Comparison of ENCODE assay signal across 16 cellular contexts in the genomic region with DNA sequence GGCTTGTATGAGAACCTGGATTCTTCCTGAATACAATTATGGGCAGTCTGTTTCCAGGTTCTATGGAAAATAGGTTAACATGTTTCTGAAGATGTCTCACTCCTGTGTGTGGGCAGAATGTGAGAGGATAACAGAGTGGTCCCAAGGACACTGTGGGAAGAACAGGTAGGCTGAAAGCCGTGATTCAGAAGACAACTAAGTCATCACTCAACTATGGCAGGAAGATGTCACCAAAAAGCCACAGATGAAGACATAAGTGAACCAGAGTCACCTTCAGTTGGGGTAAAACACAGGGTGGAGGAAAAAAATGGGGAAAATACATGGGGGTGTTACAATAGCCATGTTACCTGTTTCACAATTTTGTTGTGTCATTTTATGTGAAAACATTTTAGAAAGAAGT.
A peak's percentile ranks its signal among the peaks of the same experiment; 100 is the strongest.
DNase-seq lines count a peak whose midpoint lies in the region; ATAC-seq and TF ChIP-seq lines count a peak whose summit lies in the region.
"Had no signal": no experiment of that assay in that cellular context is flagged by ENCODE, and none has a peak within 500 bp of the region (broad histone marks: within the 10 kb centered on the region; RNA-seq: fewer than 3 reads in every experiment).

No MANE protein-coding gene starts in this region.

- intact Hi-C loops in activated CD8-positive, alpha-beta T cell treated with anti-CD3 and anti-CD28 coated beads for 36 hours (cut with micrococcal nuclease), result no loop called here
- intact Hi-C loops in naive thymus-derived CD4-positive, alpha-beta T cell (cut with micrococcal nuclease), result no loop called here
- intact Hi-C loops in adrenal gland (cut with DNase I), result no loop called here

- no peaks in the 10 kb centered on the region for H3K9me3 ChIP-seq in naive thymus-derived CD4-positive, alpha-beta T cell (ENCODE audit: control insufficient read depth in 2 of 3, low read length in 3 of 3)
- H3K9me3 ChIP-seq in adrenal gland (replicated peaks in 1 of 3), result no peaks in the 10 kb centered on the region
- H3K9me3 ChIP-seq: SJSA1 had no signal

- H3K4me1 Mint-ChIP-seq in activated CD8-positive, alpha-beta T cell treated with anti-CD3 and anti-CD28 coated beads for 36 hours (ENCODE audit: low read depth), result peaks cover 20% of the 10 kb centered on the region
- H3K4me1 Mint-ChIP-seq in activated CD8-positive, alpha-beta T cell treated with anti-CD3 and anti-CD28 coated beads, Interleukin-2, amount 10 ng/mL, durations not matched to agents 7 days and 5 days (ENCODE audit: low read depth), result peaks cover 10% of the 10 kb centered on the region
- peaks cover 0 to 16% (median 0%) of the 10 kb centered on the region in 7 donors for H3K4me1 Mint-ChIP-seq in naive thymus-derived CD4-positive, alpha-beta T cell

- TF ChIP-seq CTCF in activated CD8-positive, alpha-beta T cell treated with anti-CD3 and anti-CD28 coated beads for 36 hours (IDR thresholded peaks at IDR 0.05), result no peak
- no peak for TF ChIP-seq CTCF in adrenal gland (IDR thresholded peaks at IDR 0.05)

- H3K27me3 ChIP-seq in naive thymus-derived CD4-positive, alpha-beta T cell (ENCODE audit: control insufficient read depth in 2 of 2, insufficient read depth in 2 of 2, low read length in 2 of 2), result no peaks in the 10 kb centered on the region
- H3K27me3 ChIP-seq in adrenal gland, result no peaks in the 10 kb centered on the region
- H3K27me3 ChIP-seq: SJSA1 had no signal

- H3K36me3 ChIP-seq in naive thymus-derived CD4-positive, alpha-beta T cell (ENCODE audit: control insufficient read depth in 2 of 3, insufficient read depth in 3 of 3, low read length in 3 of 3), result no peaks in the 10 kb centered on the region
- H3K36me3 ChIP-seq in adrenal gland (replicated peaks in 1 of 2), result no peaks in the 10 kb centered on the region
- H3K36me3 ChIP-seq: SJSA1 had no signal

- H3K4me1 ChIP-seq in naive thymus-derived CD4-positive, alpha-beta T cell (ENCODE audit: control insufficient read depth in 2 of 2, insufficient read depth in 2 of 2, low read length in 2 of 2), result no peaks in the 10 kb centered on the region
- peaks cover 0 to 4% of the 10 kb centered on the region in 2 donors for H3K4me1 ChIP-seq in adrenal gland (replicated peaks in 1 of 2)
- H3K4me1 ChIP-seq: SJSA1 had no signal

- peak overlapping the region; percentile 65 for H3K27ac Mint-ChIP-seq in activated CD8-positive, alpha-beta T cell treated with anti-CD3 and anti-CD28 coated beads for 36 hours
- no peak overlapping the region for H3K27ac Mint-ChIP-seq in activated CD8-positive, alpha-beta T cell treated with anti-CD3 and anti-CD28 coated beads, Interleukin-2, amount 10 ng/mL, durations not matched to agents 7 days and 5 days
- H3K27ac Mint-ChIP-seq in naive thymus-derived CD4-positive, alpha-beta T cell, result peak overlapping the region in 1 of 9 donors; percentile 16

- H3K27me3 Mint-ChIP-seq in activated CD8-positive, alpha-beta T cell treated with anti-CD3 and anti-CD28 coated beads for 36 hours, result no peaks in the 10 kb centered on the region
- no peaks in the 10 kb centered on the region for H3K27me3 Mint-ChIP-seq in activated CD8-positive, alpha-beta T cell treated with anti-CD3 and anti-CD28 coated beads, Interleukin-2, amount 10 ng/mL, durations not matched to agents 7 days and 5 days (ENCODE audit: low read depth)
- H3K27me3 Mint-ChIP-seq in naive thymus-derived CD4-positive, alpha-beta T cell, result no peaks in the 10 kb centered on the region
- H3K27me3 Mint-ChIP-seq: CD4-positive, CD25-positive, alpha-beta regulatory T cell; central memory CD8-positive, alpha-beta T cell had no signal

- 67 to 90% (median 84%) methylated on average over 1 of the region's 1 CpG for WGBS in adrenal gland, 4 donors

- POLR2A ChIA-PET in activated CD8-positive, alpha-beta T cell treated with anti-CD3 and anti-CD28 coated beads for 36 hours (lab: Charles Lee), result no interaction called here
- POLR2A ChIA-PET in activated CD8-positive, alpha-beta T cell treated with anti-CD3 and anti-CD28 coated beads, Interleukin-2, amount 10 ng/mL, durations not matched to agents 7 days and 5 days (lab: Charles Lee), result no interaction called here
- POLR2A ChIA-PET in naive thymus-derived CD4-positive, alpha-beta T cell (lab: Charles Lee), result no interaction called here

- CTCF ChIA-PET in activated CD8-positive, alpha-beta T cell treated with anti-CD3 and anti-CD28 coated beads for 36 hours (lab: Charles Lee), result interaction anchor here (1.0 kb wide), 1 partner anchor 46 kb away, joined by 3 read pairs; no protein-coding TSS in a partner anchor
- CTCF ChIA-PET in activated CD8-positive, alpha-beta T cell treated with anti-CD3 and anti-CD28 coated beads, Interleukin-2, amount 10 ng/mL, durations not matched to agents 7 days and 5 days (lab: Charles Lee), result no interaction called here
- CTCF ChIA-PET in naive thymus-derived CD4-positive, alpha-beta T cell (lab: Charles Lee), result no interaction called here

- no peak overlapping the region for H3K4me3 ChIP-seq in naive thymus-derived CD4-positive, alpha-beta T cell (ENCODE audit: low read length)
- H3K4me3 ChIP-seq in adrenal gland, result no peak overlapping the region
- H3K4me3 ChIP-seq: SJSA1 had no signal

- H3K36me3 Mint-ChIP-seq in activated CD8-positive, alpha-beta T cell treated with anti-CD3 and anti-CD28 coated beads for 36 hours (ENCODE audit: low read depth), result peaks cover 14% of the 10 kb centered on the region
- peaks cover 2% of the 10 kb centered on the region for H3K36me3 Mint-ChIP-seq in activated CD8-positive, alpha-beta T cell treated with anti-CD3 and anti-CD28 coated beads, Interleukin-2, amount 10 ng/mL, durations not matched to agents 7 days and 5 days (ENCODE audit: low read depth)
- H3K36me3 Mint-ChIP-seq in naive thymus-derived CD4-positive, alpha-beta T cell, result peaks cover 0 to 31% (median 29%) of the 10 kb centered on the region in 5 donors

- no peak overlapping the region for H3K27ac ChIP-seq in naive thymus-derived CD4-positive, alpha-beta T cell (ENCODE audit: low read depth, low read length)
- no peak overlapping the region for H3K27ac ChIP-seq in adrenal gland
- H3K27ac ChIP-seq: SJSA1 had no signal

- no peaks in the 10 kb centered on the region for H3K9me3 Mint-ChIP-seq in activated CD8-positive, alpha-beta T cell treated with anti-CD3 and anti-CD28 coated beads for 36 hours
- H3K9me3 Mint-ChIP-seq in activated CD8-positive, alpha-beta T cell treated with anti-CD3 and anti-CD28 coated beads, Interleukin-2, amount 10 ng/mL, durations not matched to agents 7 days and 5 days (ENCODE audit: insufficient read depth), result no peaks in the 10 kb centered on the region
- H3K9me3 Mint-ChIP-seq in naive thymus-derived CD4-positive, alpha-beta T cell, result no peaks in the 10 kb centered on the region
- H3K9me3 Mint-ChIP-seq: central memory CD8-positive, alpha-beta T cell had no signal

- no peak for DNase-seq in activated CD8-positive, alpha-beta T cell treated with anti-CD3 and anti-CD28 coated beads for 36 hours
- no peak for DNase-seq in activated CD8-positive, alpha-beta T cell treated with anti-CD3 and anti-CD28 coated beads, Interleukin-2, amount 10 ng/mL, durations not matched to agents 7 days and 5 days
- no peak for DNase-seq in naive thymus-derived CD4-positive, alpha-beta T cell
- DNase-seq in NCI-H226 (no peak), adrenal gland (no peak), T-helper 9 cell (no peak)
- DNase-seq: H9, NCI-H1930, NCI-H510A, posterior cingulate gyrus had no signal

- ATAC-seq in activated CD8-positive, alpha-beta T cell treated with anti-CD3 and anti-CD28 coated beads for 36 hours, result peak; percentile 64
- no peak for ATAC-seq in activated CD8-positive, alpha-beta T cell treated with anti-CD3 and anti-CD28 coated beads, Interleukin-2, amount 10 ng/mL, durations not matched to agents 7 days and 5 days
- ATAC-seq in GM19452 (IDR thresholded peaks at IDR 0.05; ENCODE audit: unreplicated experiment) (peak; percentile 16), HG03095 (IDR thresholded peaks at IDR 0.05; ENCODE audit: unreplicated experiment) (peak; percentile 42)
- ATAC-seq in naive thymus-derived CD4-positive, alpha-beta T cell, result peak; percentile 12
- ATAC-seq: left lobe of liver had no signal

- H3K4me3 Mint-ChIP-seq in activated CD8-positive, alpha-beta T cell treated with anti-CD3 and anti-CD28 coated beads for 36 hours, result no peak overlapping the region
- H3K4me3 Mint-ChIP-seq in activated CD8-positive, alpha-beta T cell treated with anti-CD3 and anti-CD28 coated beads, Interleukin-2, amount 10 ng/mL, durations not matched to agents 7 days and 5 days, result no peak overlapping the region
- H3K4me3 Mint-ChIP-seq in naive thymus-derived CD4-positive, alpha-beta T cell, result no peak overlapping the region
- H3K4me3 Mint-ChIP-seq: CD4-positive, CD25-positive, alpha-beta regulatory T cell; central memory CD8-positive, alpha-beta T cell; H9 had no signal

- TF ChIP-seq POLR2A in adrenal gland (IDR thresholded peaks at IDR 0.05), result no peak
